Comparison of ENCODE assay signal across 1 cellular context in genomic region chr1:31843506-31843905, GRCh38.
TF ChIP-seq lines count a peak whose summit lies in the region.

No MANE protein-coding gene starts in this region.

TF ChIP-seq in H1, 55 proteins besides CTCF, POLR2A, EP300 and RAD21 (continued from another document):
- TF ChIP-seq, protein P1, sequence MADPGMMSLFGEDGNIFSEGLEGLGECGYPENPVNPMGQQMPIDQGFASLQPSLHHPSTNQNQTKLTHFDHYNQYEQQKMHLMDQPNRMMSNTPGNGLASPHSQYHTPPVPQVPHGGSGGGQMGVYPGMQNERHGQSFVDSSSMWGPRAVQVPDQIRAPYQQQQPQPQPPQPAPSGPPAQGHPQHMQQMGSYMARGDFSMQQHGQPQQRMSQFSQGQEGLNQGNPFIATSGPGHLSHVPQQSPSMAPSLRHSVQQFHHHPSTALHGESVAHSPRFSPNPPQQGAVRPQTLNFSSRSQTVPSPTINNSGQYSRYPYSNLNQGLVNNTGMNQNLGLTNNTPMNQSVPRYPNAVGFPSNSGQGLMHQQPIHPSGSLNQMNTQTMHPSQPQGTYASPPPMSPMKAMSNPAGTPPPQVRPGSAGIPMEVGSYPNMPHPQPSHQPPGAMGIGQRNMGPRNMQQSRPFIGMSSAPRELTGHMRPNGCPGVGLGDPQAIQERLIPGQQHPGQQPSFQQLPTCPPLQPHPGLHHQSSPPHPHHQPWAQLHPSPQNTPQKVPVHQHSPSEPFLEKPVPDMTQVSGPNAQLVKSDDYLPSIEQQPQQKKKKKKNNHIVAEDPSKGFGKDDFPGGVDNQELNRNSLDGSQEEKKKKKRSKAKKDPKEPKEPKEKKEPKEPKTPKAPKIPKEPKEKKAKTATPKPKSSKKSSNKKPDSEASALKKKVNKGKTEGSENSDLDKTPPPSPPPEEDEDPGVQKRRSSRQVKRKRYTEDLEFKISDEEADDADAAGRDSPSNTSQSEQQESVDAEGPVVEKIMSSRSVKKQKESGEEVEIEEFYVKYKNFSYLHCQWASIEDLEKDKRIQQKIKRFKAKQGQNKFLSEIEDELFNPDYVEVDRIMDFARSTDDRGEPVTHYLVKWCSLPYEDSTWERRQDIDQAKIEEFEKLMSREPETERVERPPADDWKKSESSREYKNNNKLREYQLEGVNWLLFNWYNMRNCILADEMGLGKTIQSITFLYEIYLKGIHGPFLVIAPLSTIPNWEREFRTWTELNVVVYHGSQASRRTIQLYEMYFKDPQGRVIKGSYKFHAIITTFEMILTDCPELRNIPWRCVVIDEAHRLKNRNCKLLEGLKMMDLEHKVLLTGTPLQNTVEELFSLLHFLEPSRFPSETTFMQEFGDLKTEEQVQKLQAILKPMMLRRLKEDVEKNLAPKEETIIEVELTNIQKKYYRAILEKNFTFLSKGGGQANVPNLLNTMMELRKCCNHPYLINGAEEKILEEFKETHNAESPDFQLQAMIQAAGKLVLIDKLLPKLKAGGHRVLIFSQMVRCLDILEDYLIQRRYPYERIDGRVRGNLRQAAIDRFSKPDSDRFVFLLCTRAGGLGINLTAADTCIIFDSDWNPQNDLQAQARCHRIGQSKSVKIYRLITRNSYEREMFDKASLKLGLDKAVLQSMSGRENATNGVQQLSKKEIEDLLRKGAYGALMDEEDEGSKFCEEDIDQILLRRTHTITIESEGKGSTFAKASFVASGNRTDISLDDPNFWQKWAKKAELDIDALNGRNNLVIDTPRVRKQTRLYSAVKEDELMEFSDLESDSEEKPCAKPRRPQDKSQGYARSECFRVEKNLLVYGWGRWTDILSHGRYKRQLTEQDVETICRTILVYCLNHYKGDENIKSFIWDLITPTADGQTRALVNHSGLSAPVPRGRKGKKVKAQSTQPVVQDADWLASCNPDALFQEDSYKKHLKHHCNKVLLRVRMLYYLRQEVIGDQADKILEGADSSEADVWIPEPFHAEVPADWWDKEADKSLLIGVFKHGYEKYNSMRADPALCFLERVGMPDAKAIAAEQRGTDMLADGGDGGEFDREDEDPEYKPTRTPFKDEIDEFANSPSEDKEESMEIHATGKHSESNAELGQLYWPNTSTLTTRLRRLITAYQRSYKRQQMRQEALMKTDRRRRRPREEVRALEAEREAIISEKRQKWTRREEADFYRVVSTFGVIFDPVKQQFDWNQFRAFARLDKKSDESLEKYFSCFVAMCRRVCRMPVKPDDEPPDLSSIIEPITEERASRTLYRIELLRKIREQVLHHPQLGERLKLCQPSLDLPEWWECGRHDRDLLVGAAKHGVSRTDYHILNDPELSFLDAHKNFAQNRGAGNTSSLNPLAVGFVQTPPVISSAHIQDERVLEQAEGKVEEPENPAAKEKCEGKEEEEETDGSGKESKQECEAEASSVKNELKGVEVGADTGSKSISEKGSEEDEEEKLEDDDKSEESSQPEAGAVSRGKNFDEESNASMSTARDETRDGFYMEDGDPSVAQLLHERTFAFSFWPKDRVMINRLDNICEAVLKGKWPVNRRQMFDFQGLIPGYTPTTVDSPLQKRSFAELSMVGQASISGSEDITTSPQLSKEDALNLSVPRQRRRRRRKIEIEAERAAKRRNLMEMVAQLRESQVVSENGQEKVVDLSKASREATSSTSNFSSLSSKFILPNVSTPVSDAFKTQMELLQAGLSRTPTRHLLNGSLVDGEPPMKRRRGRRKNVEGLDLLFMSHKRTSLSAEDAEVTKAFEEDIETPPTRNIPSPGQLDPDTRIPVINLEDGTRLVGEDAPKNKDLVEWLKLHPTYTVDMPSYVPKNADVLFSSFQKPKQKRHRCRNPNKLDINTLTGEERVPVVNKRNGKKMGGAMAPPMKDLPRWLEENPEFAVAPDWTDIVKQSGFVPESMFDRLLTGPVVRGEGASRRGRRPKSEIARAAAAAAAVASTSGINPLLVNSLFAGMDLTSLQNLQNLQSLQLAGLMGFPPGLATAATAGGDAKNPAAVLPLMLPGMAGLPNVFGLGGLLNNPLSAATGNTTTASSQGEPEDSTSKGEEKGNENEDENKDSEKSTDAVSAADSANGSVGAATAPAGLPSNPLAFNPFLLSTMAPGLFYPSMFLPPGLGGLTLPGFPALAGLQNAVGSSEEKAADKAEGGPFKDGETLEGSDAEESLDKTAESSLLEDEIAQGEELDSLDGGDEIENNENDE (IDR thresholded peaks at IDR 0.05; ENCODE audit: insufficient replicate concordance, low read length), result no peak
- TF ChIP-seq KDM5A (IDR thresholded peaks at IDR 0.05; ENCODE audit: low read length) (no peak), CHD2 (IDR thresholded peaks at IDR 0.05; ENCODE audit: low read length) (no peak), CBX8 (IDR thresholded peaks at IDR 0.05; ENCODE audit: borderline replicate concordance, low read depth, low read length) (no peak), SRF (IDR thresholded peaks at IDR 0.05; ENCODE audit: low read depth, low read length) (no peak)
